ENCODE assay signal across 20 cellular contexts in the genomic region with DNA sequence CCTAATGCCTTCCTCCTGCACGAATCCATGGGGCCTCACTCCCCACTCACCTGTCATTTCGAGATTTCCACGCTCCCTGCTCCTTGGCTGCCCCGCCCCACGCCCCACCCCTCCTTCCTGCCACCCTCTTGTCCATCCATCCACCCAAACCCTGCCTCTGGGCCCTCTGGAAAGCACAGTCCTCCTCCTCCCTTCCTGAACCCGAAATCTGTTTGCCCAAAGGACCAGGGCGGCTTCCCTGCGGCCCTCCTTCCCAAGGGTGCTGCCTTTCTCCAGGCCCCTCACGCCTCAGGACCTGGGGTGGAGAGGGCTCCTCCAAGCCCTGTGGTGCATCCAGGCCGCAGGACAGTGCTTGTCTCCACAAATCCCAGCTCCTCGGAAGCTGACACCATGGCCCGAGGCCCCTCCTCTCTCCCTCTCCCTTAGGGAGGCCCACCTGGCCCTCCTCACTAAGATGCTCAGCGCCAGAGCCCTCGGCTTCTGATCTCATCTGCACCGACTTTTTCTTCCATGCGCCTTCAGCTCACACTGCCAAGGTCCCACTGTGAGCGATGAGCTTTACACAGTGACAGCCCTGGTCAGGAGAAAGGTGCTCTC. TPM values are rescaled to one million over a fixed set of nuclear protein-coding genes. Genes with fewer than 3 reads are reported as not detected.
DNase-seq lines count a peak whose midpoint lies in the region; ATAC-seq, FAIRE-seq and TF ChIP-seq lines count a peak whose summit lies in the region.
"Had no signal": no experiment of that assay in that cellular context is flagged by ENCODE, and none has a peak within 500 bp of the region (broad histone marks: within the 10 kb centered on the region; RNA-seq: fewer than 3 reads in every experiment).

No MANE protein-coding gene starts in this region.

- no peaks in the 10 kb centered on the region for H3K36me3 ChIP-seq in GM23338 (ENCODE audit: insufficient read depth)
- H3K36me3 ChIP-seq: SJSA1 had no signal

- no peak for TF ChIP-seq CTCF in A549 (IDR thresholded peaks at IDR 0.05)
- no peak for TF ChIP-seq CTCF in GM23338 (conservative IDR thresholded peaks at IDR 0.05; ENCODE audit: low read depth in 2 of 2)

- H3K9me2 ChIP-seq in GM23338 (ENCODE audit: insufficient read depth): no peaks in the 10 kb centered on the region

- CTCF ChIA-PET in A549 (lab: Yijun Ruan, JAX): interaction anchor here (0.6 to 22.4 kb wide), 12 partner anchors 3 to 395 kb away, joined by 3 to 681 read pairs (median 48); partner anchors contain the start of genes ALDH3A1, ALDH3A2, B9D1 and SLC47A2

- WGBS in A549 (ENCODE audit: missing lambda C conversion rate): 96% methylated on average over 15 of the region's 17 CpGs

- H3K79me2 ChIP-seq in GM23338 (replicated peaks; ENCODE audit: insufficient read depth): no peaks in the 10 kb centered on the region

- no peak for DNase-seq in A549 (ENCODE audit: low read depth in 1 of 2, low spot score in 1 of 2)
- no peak for DNase-seq in GM23338 (ENCODE audit: low spot score)
- peak; percentile 64 for DNase-seq in SK-N-DZ (ENCODE audit: low spot score)
- peak; percentile 73 for DNase-seq in left kidney (ENCODE audit: low read depth, low spot score)
- DNase-seq in immature natural killer cell: no peak
- DNase-seq in RCC 7860 (ENCODE audit: low spot score): no peak
- DNase-seq: AML-193, DMS79, HCEC 1CT, KG1, MV-4-11, NCI-H1694 treated with DMSO at 0.1 percent for 48 hours, NCI-H2107, NCI-H510A, PC-9 had no signal

- ATAC-seq in A549: no peak
- peak; percentile 36 for ATAC-seq in GM23338
- ATAC-seq in HG03520 (IDR thresholded peaks at IDR 0.05; ENCODE audit: unreplicated experiment): no peak
- ATAC-seq in GM21825 (IDR thresholded peaks at IDR 0.05; ENCODE audit: unreplicated experiment): no peak
- ATAC-seq: HepG2 had no signal

- POLR2A ChIA-PET in A549 (lab: Yijun Ruan, JAX): interaction anchor here (1.1 kb wide), 1 partner anchor 13 kb away, joined by 3 read pairs; no protein-coding TSS in a partner anchor

- H3K27ac ChIP-seq in A549 (peak overlapping the region; percentile 14 to 98; a peak in 4 of 6 replicates), GM23338 (ENCODE audit: low read depth) (no peak overlapping the region)
- H3K27ac ChIP-seq: PC-9, SJSA1 had no signal

- FAIRE-seq in A549 (lab: Jason Lieb, UNC): no peak
- no peak for FAIRE-seq in RCC 7860 (lab: Jason Lieb, UNC)
- FAIRE-seq: HepG2 had no signal

- H3K27me3 ChIP-seq in GM23338 (ENCODE audit: insufficient read depth): no peaks in the 10 kb centered on the region
- H3K27me3 ChIP-seq: SJSA1 had no signal

- H3K4me1 ChIP-seq in A549: peaks cover 6% of the 10 kb centered on the region
- no peaks in the 10 kb centered on the region for H3K4me1 ChIP-seq in GM23338 (ENCODE audit: insufficient read depth)
- H3K4me1 ChIP-seq: SJSA1 had no signal

- no peak overlapping the region; the same call in 2 of the 3 replicates for H3K4me3 Mint-ChIP-seq in GM23338
- H3K4me3 Mint-ChIP-seq in immature natural killer cell: no peak overlapping the region
- H3K4me3 Mint-ChIP-seq: CD14-positive monocyte had no signal

- H3K4me3 ChIP-seq in A549 (no peak overlapping the region), GM23338 (no peak overlapping the region)
- H3K4me3 ChIP-seq: PC-9, SJSA1 had no signal

- H3K36me3 Mint-ChIP-seq in GM23338 (ENCODE audit: low read depth): no peaks in the 10 kb centered on the region
- H3K36me3 Mint-ChIP-seq in immature natural killer cell: no peaks in the 10 kb centered on the region
- H3K36me3 Mint-ChIP-seq: CD14-positive monocyte had no signal

- H3K27me3 Mint-ChIP-seq in GM23338 (ENCODE audit: insufficient read depth, low read depth, poor library complexity) (peaks cover 11% of the 10 kb centered on the region), immature natural killer cell (ENCODE audit: low read depth in 3 of 3) (peaks cover 1 to 16% (median 6%) of the 10 kb centered on the region in 3 donors)

- TF ChIP-seq RAD21 in A549 (conservative IDR thresholded peaks at IDR 0.05 in 1 of 2, IDR thresholded peaks at IDR 0.05 in 1 of 2): no peak

- H4K20me1 ChIP-seq in GM23338 (replicated peaks; ENCODE audit: insufficient read depth): no peaks in the 10 kb centered on the region

- no peak for TF ChIP-seq EP300 in A549 (IDR thresholded peaks at IDR 0.05)

- no peaks in the 10 kb centered on the region for H3K9me3 ChIP-seq in A549
- H3K9me3 ChIP-seq: SJSA1 had no signal

- no peak overlapping the region for H3K27ac Mint-ChIP-seq in GM23338
- no peak overlapping the region for H3K27ac Mint-ChIP-seq in immature natural killer cell

- H3K4me2 ChIP-seq in A549: no peak overlapping the region
- no peak overlapping the region for H3K4me2 ChIP-seq in GM23338
- H3K4me2 ChIP-seq: PC-9 had no signal

- no peak for TF ChIP-seq POLR2A in A549 (IDR thresholded peaks at IDR 0.05; ENCODE audit: low read length)

- no peak overlapping the region for H2AFZ ChIP-seq in GM23338
- H2AFZ ChIP-seq: PC-9 had no signal

- no peaks in the 10 kb centered on the region; the same call in 2 of the 3 replicates for H3K9me3 Mint-ChIP-seq in GM23338
- no peaks in the 10 kb centered on the region for H3K9me3 Mint-ChIP-seq in immature natural killer cell

- no peaks in the 10 kb centered on the region; the same call in 2 of the 3 replicates for H3K4me1 Mint-ChIP-seq in GM23338
- H3K4me1 Mint-ChIP-seq in immature natural killer cell: no peaks in the 10 kb centered on the region

- no peaks in the 10 kb centered on the region for H3F3A ChIP-seq in GM23338 (replicated peaks; ENCODE audit: low read depth)

TF ChIP-seq in A549, 52 proteins besides CTCF, POLR2A, EP300 and RAD21 (continues in another document):
- TF ChIP-seq EHMT2 (IDR thresholded peaks at IDR 0.05; ENCODE audit: low read depth) (no peak), HOXA7 (CRISPR knock-in tag; IDR thresholded peaks at IDR 0.05) (no peak), ESRRA (IDR thresholded peaks at IDR 0.05; ENCODE audit: borderline replicate concordance, low read length) (no peak), ZNF302 (CRISPR knock-in tag; IDR thresholded peaks at IDR 0.05) (no peak), SMC3 (IDR thresholded peaks at IDR 0.05) (no peak), ZC3H11A (IDR thresholded peaks at IDR 0.05) (no peak), RFX5 (IDR thresholded peaks at IDR 0.05) (no peak), CHD2 (IDR thresholded peaks at IDR 0.05; ENCODE audit: low read length, partially characterized antibody) (no peak), TFCP2L1 (CRISPR knock-in tag; IDR thresholded peaks at IDR 0.05) (no peak), ZFP36 (IDR thresholded peaks at IDR 0.05; ENCODE audit: borderline replicate concordance, partially characterized antibody) (no peak)
- TF ChIP-seq, protein P1, sequence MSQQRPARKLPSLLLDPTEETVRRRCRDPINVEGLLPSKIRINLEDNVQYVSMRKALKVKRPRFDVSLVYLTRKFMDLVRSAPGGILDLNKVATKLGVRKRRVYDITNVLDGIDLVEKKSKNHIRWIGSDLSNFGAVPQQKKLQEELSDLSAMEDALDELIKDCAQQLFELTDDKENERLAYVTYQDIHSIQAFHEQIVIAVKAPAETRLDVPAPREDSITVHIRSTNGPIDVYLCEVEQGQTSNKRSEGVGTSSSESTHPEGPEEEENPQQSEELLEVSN (IDR thresholded peaks at IDR 0.05; ENCODE audit: borderline replicate concordance, low read depth): no peak

RNA-seq across cellular contexts. Expression of gene ALDH3A1, which starts 11.9 kb away (rescaled TPM):
- 1,190 and 1,547 TPM in 2 replicates for polyA plus RNA-seq in A549 (2011; rRNA removed)
- polyA plus RNA-seq in A549 (2012; cell fraction: cytosol; rRNA removed): 723 and 1,237 TPM in 2 replicates
- polyA plus RNA-seq in A549 (2012; cell fraction: nucleus; rRNA removed): 1,160 and 1,222 TPM in 2 replicates
- polyA plus RNA-seq in A549 (2017; fragmentation: RNase III; extraction: RNeasy Plus Mini Kit Qiagen cat#74134 plus additional on column Dnase treatment): 833 to 1,094 TPM (median 959 TPM) in 3 replicates
- 958 and 1,042 TPM in 2 replicates for polyA minus RNA-seq in A549 (2011; rRNA and poly(A)+ RNA removed)
- total RNA-seq in GM23338 (2014; rRNA removed; shearing (Covaris generic)): 0.17 and 1.0 TPM in 2 replicates
- 0.21 and 0.23 TPM in 2 replicates for polyA plus RNA-seq in GM23338 (2016; fragmentation: Nextera tagmentation; extraction: Ambion mirVana)
- polyA plus RNA-seq in SK-N-DZ (2014; cell fraction: cytosol; rRNA removed): not detected in 2 replicates
- 0.61 TPM in 1 of 2 replicates, not detected in the other for polyA plus RNA-seq in SK-N-DZ (2014; cell fraction: nucleus; rRNA removed)
- under 1 TPM in 2 of 3 donors, not detected in 1; 0.31 to 0.43 TPM for polyA plus RNA-seq in immature natural killer cell
- total RNA-seq: SJSA1 had no signal
- polyA plus RNA-seq: CD14-positive monocyte had no signal

RNA-seq across cellular contexts. Expression of gene SLC47A2, which starts 43.6 kb away (rescaled TPM):
- polyA plus RNA-seq in A549 (2011; rRNA removed) (0.07 and 0.13 TPM in 2 replicates), A549 (2017; fragmentation: RNase III; extraction: RNeasy Plus Mini Kit Qiagen cat#74134 plus additional on column Dnase treatment) (0.16 to 0.27 TPM (median 0.22 TPM) in 3 replicates), GM23338 (2016; fragmentation: Nextera tagmentation; extraction: Ambion mirVana) (0.19 TPM in 1 of 2 replicates, not detected in the other), immature natural killer cell (not detected)
- 0.04 and 0.05 TPM in 2 replicates for polyA plus RNA-seq in A549 (2012; cell fraction: cytosol; rRNA removed)
- polyA plus RNA-seq in A549 (2012; cell fraction: nucleus; rRNA removed): 0.26 and 0.44 TPM in 2 replicates
- 0.15 and 0.21 TPM in 2 replicates for polyA minus RNA-seq in A549 (2011; rRNA and poly(A)+ RNA removed)
- total RNA-seq in GM23338 (2014; rRNA removed; shearing (Covaris generic)): not detected in 2 replicates
- polyA plus RNA-seq in SK-N-DZ (2014; cell fraction: cytosol; rRNA removed): not detected in 2 replicates
- polyA plus RNA-seq in SK-N-DZ (2014; cell fraction: nucleus; rRNA removed): not detected in 2 replicates
- total RNA-seq: SJSA1 had no signal
- polyA plus RNA-seq: CD14-positive monocyte, HepG2 had no signal

Comparison
In these comparisons a context has a peak if more than half of its experiments do, and no peak if none do; other contexts are left out.
1. DNase-seq: peak in SK-N-DZ (single experiment) and left kidney (single experiment); none in A549 (0 of 2), GM23338 (single experiment), immature natural killer cell (0 of 3) and RCC 7860 (single experiment).
2. RNA of gene ALDH3A1, which starts 11.9 kb away (polyA plus RNA-seq): 723 to 1,547 TPM in A549; 0.31 to 0.43 TPM in immature natural killer cell and 0.21 to 0.23 TPM in GM23338; every median in the first group is over 100 times any median in the second.